35 cellular contexts compared by ENCODE assay signal in genomic region chr10:112294169-112294568, GRCh38. TPM values are rescaled to one million over a fixed set of nuclear protein-coding genes. Genes with fewer than 3 reads are reported as not detected.
"Had no signal": no experiment of that assay in that cellular context is flagged by ENCODE, and none has a peak within 500 bp of the region (broad histone marks: within the 10 kb centered on the region; RNA-seq: fewer than 3 reads in every experiment).

No MANE protein-coding gene starts in this region.

- H3K36me3 Mint-ChIP-seq: natural killer cell; neural progenitor cell; stimulated activated memory B cell treated with anti-CD40 and anti-IgM and Interleukin-4, amounts not matched to agents 10 μg/mL and 1 μg/mL and 100 μg/mL, for 72 hours had no signal

- H3K27ac Mint-ChIP-seq: natural killer cell; nephron; neural progenitor cell; progenitor cell of endocrine pancreas; stimulated activated memory B cell treated with anti-CD40 and anti-IgM and Interleukin-4, amounts not matched to agents 10 μg/mL and 1 μg/mL and 100 μg/mL, for 72 hours; stimulated activated naive CD8-positive, alpha-beta T cell treated with anti-CD3 and anti-CD28 coated beads, Interleukin-15, amount 100 ng/mL, for 72 hours had no signal

- H3K4me1 Mint-ChIP-seq: natural killer cell; stimulated activated memory B cell treated with anti-CD40 and anti-IgM and Interleukin-4, amounts not matched to agents 10 μg/mL and 1 μg/mL and 100 μg/mL, for 72 hours; stimulated activated naive CD8-positive, alpha-beta T cell treated with anti-CD3 and anti-CD28 coated beads, Interleukin-15, amount 100 ng/mL, for 72 hours had no signal

- H3K4me1 ChIP-seq: parathyroid adenoma, spleen, tibial nerve had no signal

- H2AFZ ChIP-seq: neural progenitor cell, parathyroid adenoma had no signal

- ATAC-seq: natural killer cell; psoas muscle; right cardiac atrium; sciatic nerve; stimulated activated memory B cell treated with anti-CD40 and anti-IgM and Interleukin-4, amounts not matched to agents 10 μg/mL and 1 μg/mL and 100 μg/mL, for 72 hours; stimulated activated naive CD8-positive, alpha-beta T cell treated with anti-CD3 and anti-CD28 coated beads, Interleukin-15, amount 100 ng/mL, for 72 hours; stimulated activated naive CD8-positive, alpha-beta T cell treated with anti-CD3 and anti-CD28 coated beads, Interleukin-15, Interleukin-2, amounts not matched to agents 100 U/mL and 50 U/mL, for 24 hours had no signal

- H3K27me3 ChIP-seq: neural progenitor cell, ovary, spleen, thyroid gland, tibial nerve, upper lobe of left lung, vagina had no signal

- H3K36me3 ChIP-seq: neural progenitor cell, ovary, spleen, thoracic aorta, thyroid gland, tibial nerve, upper lobe of left lung, vagina had no signal

- H3K79me2 ChIP-seq: parathyroid adenoma had no signal

- H3K27ac ChIP-seq: neural progenitor cell, ovary, parathyroid adenoma, psoas muscle, skin epidermis, spleen, thoracic aorta, tibial nerve, upper lobe of left lung, vagina had no signal

- H3K9me3 ChIP-seq: ovary, psoas muscle, spleen, thoracic aorta, thyroid gland, tibial nerve, upper lobe of left lung, vagina had no signal

- H3K4me2 ChIP-seq: neural progenitor cell, smooth muscle cell had no signal

- DNase-seq: natural killer cell; occipital lobe; ovary; posterior cingulate gyrus; psoas muscle; right cardiac atrium; spleen; stimulated activated CD4-positive, alpha-beta T cell treated with anti-CD3 and anti-CD28 coated beads, Interleukin-12 subunit alpha, Interleukin-12 subunit beta, amount 100 ng/mL, for 4 hours; stimulated activated CD4-positive, alpha-beta T cell treated with anti-CD3 and anti-CD28 coated beads, Interleukin-1b, Interleukin-23, amount 100 ng/mL, for 48 hours; stimulated activated CD4-positive, alpha-beta T cell treated with anti-CD3 and anti-CD28 coated beads, Interleukin-4, amount 100 ng/mL, for 1 hour; stimulated activated CD4-positive, alpha-beta T cell treated with anti-CD3 and anti-CD28 coated beads, Interleukin-4, amount 100 ng/mL, for 4 hours; stimulated activated CD8-positive, alpha-beta memory T cell treated with anti-CD3 and anti-CD28 coated beads, Interleukin-4, amount 100 ng/mL, for 48 hours; stimulated activated naive CD4-positive, alpha-beta T cell; stimulated activated naive CD8-positive, alpha-beta T cell treated with anti-CD3 and anti-CD28 coated beads, Interleukin-15, amount 100 ng/mL, for 72 hours; stimulated activated naive CD8-positive, alpha-beta T cell treated with anti-CD3 and anti-CD28 coated beads, Interleukin-15, Interleukin-2, amounts not matched to agents 100 U/mL and 50 U/mL, for 24 hours; thyroid gland; trophoblast cell; upper lobe of left lung had no signal

- H3K4me3 Mint-ChIP-seq: natural killer cell; nephron; neural progenitor cell; stimulated activated memory B cell treated with anti-CD40 and anti-IgM and Interleukin-4, amounts not matched to agents 10 μg/mL and 1 μg/mL and 100 μg/mL, for 72 hours; stimulated activated naive CD8-positive, alpha-beta T cell treated with anti-CD3 and anti-CD28 coated beads, Interleukin-15, amount 100 ng/mL, for 72 hours had no signal

- H3K4me3 ChIP-seq: neural progenitor cell, ovary, psoas muscle, skin epidermis, smooth muscle cell, spleen, thoracic aorta, thyroid gland, tibial nerve, upper lobe of left lung, vagina had no signal

- H3K9ac ChIP-seq: neural progenitor cell, parathyroid adenoma had no signal

RNA-seq across cellular contexts. Expression of gene TECTB, which starts 11.0 kb away (rescaled TPM):
- total RNA-seq: natural killer cell, osteoblast, ovary, progenitor cell of endocrine pancreas, psoas muscle, renal cortical epithelial cell, right cardiac atrium, sciatic nerve, smooth muscle cell, spleen, subcutaneous adipose tissue, temporal lobe, thoracic aorta, tibial nerve, upper lobe of left lung, ureter, vagina had no signal
- polyA plus RNA-seq: neural cell, psoas muscle, right cardiac atrium, smooth muscle cell, spleen had no signal
